In the genomic region with DNA sequence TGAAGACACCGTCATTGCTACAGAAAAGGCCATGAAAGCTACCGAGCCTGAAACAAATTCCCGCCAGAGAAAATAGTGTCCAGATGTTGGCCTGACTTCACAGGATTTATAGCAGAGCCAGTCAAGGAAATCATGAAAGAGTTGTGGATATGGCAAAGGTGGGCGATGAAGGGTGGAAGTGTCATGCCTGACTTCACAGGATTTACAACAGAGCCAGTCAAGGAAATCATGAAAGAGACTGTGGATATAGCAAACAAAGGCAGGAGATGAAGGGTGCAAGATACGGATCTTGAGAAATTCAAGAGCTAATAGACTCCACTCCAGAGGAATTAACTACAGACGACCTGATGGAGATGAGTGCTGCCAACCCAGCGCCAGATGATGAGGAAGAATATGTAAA, we compare ENCODE assay signal across 24 cellular contexts. TPM values are rescaled to one million over a fixed set of nuclear protein-coding genes. Genes with fewer than 3 reads are reported as not detected.
DNase-seq lines count a peak whose midpoint lies in the region; ATAC-seq, FAIRE-seq and TF ChIP-seq lines count a peak whose summit lies in the region.
"Had no signal": no experiment of that assay in that cellular context is flagged by ENCODE, and none has a peak within 500 bp of the region (broad histone marks: within the 10 kb centered on the region; RNA-seq: fewer than 3 reads in every experiment).

No MANE protein-coding gene starts in this region.

- H3K4me3 ChIP-seq in HepG2 (replicated peaks in 1 of 3; ENCODE audit: insufficient read depth in 1 of 3, low read depth in 2 of 3, low read length in 3 of 3) (no peak overlapping the region), right lobe of liver (no peak overlapping the region)
- H3K4me3 ChIP-seq: BLaER1 treated with 17β-estradiol and CSF1 and Interleukin-3, amounts not matched to agents 10 nM and 100 nM; SJCRH30 had no signal

- no peak overlapping the region for H2AFZ ChIP-seq in HepG2 (ENCODE audit: low read length)

- H3K9ac ChIP-seq in HepG2 (ENCODE audit: insufficient read depth, low read depth, low read length), result no peak overlapping the region
- H3K9ac ChIP-seq: BLaER1 treated with 17β-estradiol and CSF1 and Interleukin-3, amounts not matched to agents 10 nM and 100 nM had no signal

- no peak for TF ChIP-seq RAD21 in HepG2 (CRISPR knock-in tag; IDR thresholded peaks at IDR 0.05)

- H3K36me3 Mint-ChIP-seq in chondrocyte (ENCODE audit: low read depth), result peaks cover 28% of the 10 kb centered on the region

- H3K27ac ChIP-seq in HepG2 (ENCODE audit: extremely low read length, insufficient read depth, low read length), result no peak overlapping the region
- H3K27ac ChIP-seq in right lobe of liver, result no peak overlapping the region
- no peak overlapping the region for H3K27ac ChIP-seq in caudate nucleus (ENCODE audit: low read depth, low read length)
- H3K27ac ChIP-seq: BLaER1 treated with 17β-estradiol and CSF1 and Interleukin-3, amounts not matched to agents 10 nM and 100 nM; HL-60; SJCRH30 had no signal

- WGBS in HepG2 (ENCODE audit: low lambda C conversion rate), result 93% methylated on average over 7 of the region's 7 CpGs
- WGBS in right lobe of liver (ENCODE audit: insufficient coverage, low coverage, low lambda C conversion rate, missing lambda C conversion rate), result 92% methylated on average over 7 of the region's 7 CpGs

- no peak for FAIRE-seq in HepG2 (lab: Jason Lieb, UNC)
- FAIRE-seq: H1 had no signal

- no peaks in the 10 kb centered on the region for H3K27me3 Mint-ChIP-seq in chondrocyte (ENCODE audit: low read depth)
- H3K27me3 Mint-ChIP-seq: CD4-positive, alpha-beta T cell had no signal

- in situ Hi-C loops in HepG2 (cut with HindIII; ENCODE audit: extremely low pct_ligation_motif_present, low pct_unique_long_range_greater_than_20kb), result no loop called here

- intact Hi-C loops in HepG2 (cut with micrococcal nuclease; ENCODE audit: unreplicated experiment), result no loop called here
- intact Hi-C loops in right lobe of liver (cut with DNase I), result no loop called here

- peaks cover 22 to 61% of the 10 kb centered on the region in 2 experiments for H3K36me3 ChIP-seq in HepG2 (replicated peaks in 1 of 2; ENCODE audit: control insufficient read depth in 1 of 2, insufficient read depth in 2 of 2, low read length in 2 of 2)
- H3K36me3 ChIP-seq in right lobe of liver, result peaks cover 0 to 37% (median 21%) of the 10 kb centered on the region in 4 donors

- H3K27ac Mint-ChIP-seq in chondrocyte (ENCODE audit: unreplicated experiment), result no peak overlapping the region
- H3K27ac Mint-ChIP-seq: CD4-positive, alpha-beta T cell had no signal

- H3K9me3 ChIP-seq in HepG2 (ENCODE audit: low read length) (no peaks in the 10 kb centered on the region), right lobe of liver (no peaks in the 10 kb centered on the region)
- H3K9me3 ChIP-seq: BLaER1 treated with 17β-estradiol and CSF1 and Interleukin-3, amounts not matched to agents 10 nM and 100 nM; SJCRH30 had no signal

- ATAC-seq in HepG2 (no peak), right lobe of liver (no peak)
- no peak for ATAC-seq in activated CD4-positive, CD25-positive, alpha-beta regulatory T cell treated with anti-CD3 and anti-CD28 coated beads, Interleukin-2, amount 50 U/mL, for 24 hours
- ATAC-seq: PC-3, Right ventricle myocardium inferior had no signal

- no peak for TF ChIP-seq POLR2A in HepG2 (IDR thresholded peaks at IDR 0.05; ENCODE audit: insufficient read depth in 1 of 2, low read depth in 2 of 2, low read length in 2 of 2)
- no peak for TF ChIP-seq POLR2A in right lobe of liver (IDR thresholded peaks at IDR 0.05)

- TF ChIP-seq CTCF in HepG2 (CRISPR knock-in tag; IDR thresholded peaks at IDR 0.05) (no peak), right lobe of liver (IDR thresholded peaks at IDR 0.05) (no peak), chondrocyte (IDR thresholded peaks at IDR 0.05) (no peak)

- no peaks in the 10 kb centered on the region for H4K20me1 ChIP-seq in HepG2 (ENCODE audit: insufficient read depth, low read length)

- TF ChIP-seq EP300 in HepG2 (IDR thresholded peaks at IDR 0.05; ENCODE audit: low read depth in 2 of 2, low read length in 2 of 2) (no peak), HepG2 (CRISPR knock-in tag; IDR thresholded peaks at IDR 0.05; ENCODE audit: borderline replicate concordance) (no peak)

- BruUV-seq in HepG2 (replicated peaks; lab: Mats Ljungman, UMichigan), result TSS peak; percentile 26

- POLR2A ChIA-PET in HepG2 (lab: Yijun Ruan, JAX), result no interaction called here

- DNase-seq in HepG2 (ENCODE audit: low spot score) (no peak), right lobe of liver (no peak), SK-N-DZ (ENCODE audit: low spot score) (peak; percentile 68), kidney tubule cell (ENCODE audit: low spot score) (peak; percentile 62), chondrocyte (ENCODE audit: low spot score) (no peak), caudate nucleus (lab: John Stamatoyannopoulos, UW) (no peak)
- DNase-seq: 8988T; CD4-positive, alpha-beta T cell; HCEC 1CT; NCI-H1092; NCI-H1417 treated with DMSO at 0.1 percent for 48 hours; NCI-H187; NCI-H2081 treated with DMSO at 0.1 percent for 48 hours; NCI-H2171; NCI-H226; NCI-H510A; NCI-H774; PC-3; SJCRH30 had no signal

- H3K27me3 ChIP-seq in HepG2 (ENCODE audit: control insufficient read depth in 1 of 2, insufficient read depth in 2 of 2, low read length in 2 of 2), result no peaks in the 10 kb centered on the region
- H3K27me3 ChIP-seq in right lobe of liver, result no peaks in the 10 kb centered on the region
- H3K27me3 ChIP-seq: BLaER1 treated with 17β-estradiol and CSF1 and Interleukin-3, amounts not matched to agents 10 nM and 100 nM; SJCRH30 had no signal

- no peak overlapping the region for H3K4me3 Mint-ChIP-seq in chondrocyte (ENCODE audit: unreplicated experiment)
- H3K4me3 Mint-ChIP-seq: CD4-positive, alpha-beta T cell had no signal

- H3K79me2 ChIP-seq in HepG2 (ENCODE audit: insufficient read depth, low read length), result no peaks in the 10 kb centered on the region

- CTCF ChIA-PET in HepG2 (lab: Yijun Ruan, JAX; ENCODE audit: low intra/inter-chr PET ratio, low total read pairs), result no interaction called here

- peaks cover 16% of the 10 kb centered on the region for H3K4me1 Mint-ChIP-seq in chondrocyte (ENCODE audit: low read depth)

- H3K4me1 ChIP-seq in HepG2 (ENCODE audit: insufficient read depth, low read length) (peaks cover 15% of the 10 kb centered on the region), right lobe of liver (peaks cover 0 to 8% (median 0%) of the 10 kb centered on the region in 4 donors)
- H3K4me1 ChIP-seq: SJCRH30 had no signal

- no peak overlapping the region for H3K4me2 ChIP-seq in HepG2 (ENCODE audit: low read depth, low read length)
- H3K4me2 ChIP-seq: BLaER1 treated with 17β-estradiol and CSF1 and Interleukin-3, amounts not matched to agents 10 nM and 100 nM had no signal

- H3K9me3 Mint-ChIP-seq in chondrocyte (ENCODE audit: low read depth), result no peaks in the 10 kb centered on the region
- H3K9me3 Mint-ChIP-seq: CD4-positive, alpha-beta T cell had no signal

RNA-seq across cellular contexts. Expression of a gene that starts 17.1 kb away (rescaled TPM):
- total RNA-seq in HepG2 (2016; rRNA removed; fragmentation: Illumina TruSeq; extraction: Trizol) (6.5 and 8.6 TPM in 2 replicates), right lobe of liver (10 to 100 TPM in 3 of 6 experiments, 1 to 10 TPM in 3; 8.8 to 10.6 (median 9.6) TPM), chondrocyte (12.4 to 18.0 TPM (median 15.6 TPM) in 3 replicates)
- total RNA-seq in HepG2 (2016; cell fraction: cytosol; rRNA removed; fragmentation: Illumina TruSeq; extraction: Trizol; ENCODE audit: low read depth), result 1.1 TPM in 2 replicates
- total RNA-seq in HepG2 (2016; cell fraction: insoluble cytoplasmic fraction; rRNA removed; fragmentation: Illumina TruSeq; extraction: Trizol), result 5.5 and 9.7 TPM in 2 replicates
- 2.7 and 2.8 TPM in 2 replicates for total RNA-seq in HepG2 (2016; cell fraction: membrane; rRNA removed; fragmentation: Illumina TruSeq; extraction: Trizol)
- 16.9 and 20.1 TPM in 2 replicates for total RNA-seq in HepG2 (2016; cell fraction: nucleus; rRNA removed; fragmentation: Illumina TruSeq; extraction: Trizol)
- 5.8 and 6.9 TPM in 2 replicates for polyA plus RNA-seq in HepG2 (2011; rRNA removed)
- polyA plus RNA-seq in HepG2 (2011; cell fraction: cytosol; rRNA removed), result 3.1 and 4.4 TPM in 2 replicates
- 24.7 and 30.2 TPM in 2 replicates for polyA plus RNA-seq in HepG2 (2011; cell fraction: nucleus; rRNA removed)
- 5.0 and 5.9 TPM in 2 replicates for polyA plus RNA-seq in HepG2 (2012)
- polyA plus RNA-seq in HepG2 (2016; cell fraction: cytosol; fragmentation: Illumina TruSeq; extraction: Trizol; ENCODE audit: low read depth), result 0.79 and 1.0 TPM in 2 replicates
- polyA plus RNA-seq in HepG2 (2016; cell fraction: insoluble cytoplasmic fraction; fragmentation: Illumina TruSeq; extraction: Trizol; ENCODE audit: low read depth), result 4.4 and 6.5 TPM in 2 replicates
- polyA plus RNA-seq in HepG2 (2016; cell fraction: membrane; fragmentation: Illumina TruSeq; extraction: Trizol; ENCODE audit: low read depth), result 1.4 TPM in 2 replicates
- 15.4 and 17.7 TPM in 2 replicates for polyA plus RNA-seq in HepG2 (2016; cell fraction: nucleus; fragmentation: Illumina TruSeq; extraction: Trizol; ENCODE audit: insufficient read depth, low read depth)
- polyA minus RNA-seq in HepG2 (2011; rRNA and poly(A)+ RNA removed; ENCODE audit: low replicate concordance), result 15.4 and 22.2 TPM in 2 replicates
- polyA minus RNA-seq in HepG2 (2011; cell fraction: cytosol; rRNA and poly(A)+ RNA removed), result 4.7 and 5.7 TPM in 2 replicates
- polyA minus RNA-seq in HepG2 (2011; cell fraction: nucleus; rRNA and poly(A)+ RNA removed), result 38.8 and 41.1 TPM in 2 replicates
- polyA plus RNA-seq in SK-N-DZ (2014; cell fraction: cytosol; rRNA removed), result 12.6 and 14.7 TPM in 2 replicates
- 26.7 and 31.3 TPM in 2 replicates for polyA plus RNA-seq in SK-N-DZ (2014; cell fraction: nucleus; rRNA removed)

RNA-seq across cellular contexts. Expression of a gene that starts 17.1 kb away (rescaled TPM):
- total RNA-seq in HepG2 (2016; rRNA removed; fragmentation: Illumina TruSeq; extraction: Trizol) (17.0 and 17.8 TPM in 2 replicates), right lobe of liver (10 to 100 TPM; 18.5 to 36.9 (median 21.9) TPM), chondrocyte (34.8 to 51.6 TPM (median 44.0 TPM) in 3 replicates)
- total RNA-seq in HepG2 (2016; cell fraction: cytosol; rRNA removed; fragmentation: Illumina TruSeq; extraction: Trizol; ENCODE audit: low read depth), result 1.8 and 2.6 TPM in 2 replicates
- total RNA-seq in HepG2 (2016; cell fraction: insoluble cytoplasmic fraction; rRNA removed; fragmentation: Illumina TruSeq; extraction: Trizol), result 17.4 and 17.6 TPM in 2 replicates
- 3.3 and 3.5 TPM in 2 replicates for total RNA-seq in HepG2 (2016; cell fraction: membrane; rRNA removed; fragmentation: Illumina TruSeq; extraction: Trizol)
- total RNA-seq in HepG2 (2016; cell fraction: nucleus; rRNA removed; fragmentation: Illumina TruSeq; extraction: Trizol), result 11.7 and 13.5 TPM in 2 replicates
- 4.2 and 5.8 TPM in 2 replicates for polyA plus RNA-seq in HepG2 (2011; rRNA removed)
- polyA plus RNA-seq in HepG2 (2011; cell fraction: cytosol; rRNA removed), result 4.2 and 5.6 TPM in 2 replicates
- 14.4 TPM in 2 replicates for polyA plus RNA-seq in HepG2 (2011; cell fraction: nucleus; rRNA removed)
- polyA plus RNA-seq in HepG2 (2012), result 9.4 and 11.1 TPM in 2 replicates
- polyA plus RNA-seq in HepG2 (2016; cell fraction: cytosol; fragmentation: Illumina TruSeq; extraction: Trizol; ENCODE audit: low read depth), result 0.98 and 1.3 TPM in 2 replicates
- 12.5 and 15.9 TPM in 2 replicates for polyA plus RNA-seq in HepG2 (2016; cell fraction: insoluble cytoplasmic fraction; fragmentation: Illumina TruSeq; extraction: Trizol; ENCODE audit: low read depth)
- 1.2 and 1.9 TPM in 2 replicates for polyA plus RNA-seq in HepG2 (2016; cell fraction: membrane; fragmentation: Illumina TruSeq; extraction: Trizol; ENCODE audit: low read depth)
- 12.6 and 13.3 TPM in 2 replicates for polyA plus RNA-seq in HepG2 (2016; cell fraction: nucleus; fragmentation: Illumina TruSeq; extraction: Trizol; ENCODE audit: insufficient read depth, low read depth)
- polyA minus RNA-seq in HepG2 (2011; rRNA and poly(A)+ RNA removed; ENCODE audit: low replicate concordance), result 3.1 and 10.1 TPM in 2 replicates
- 4.0 and 5.3 TPM in 2 replicates for polyA minus RNA-seq in HepG2 (2011; cell fraction: cytosol; rRNA and poly(A)+ RNA removed)
- polyA minus RNA-seq in HepG2 (2011; cell fraction: nucleus; rRNA and poly(A)+ RNA removed), result 8.6 and 9.6 TPM in 2 replicates
- polyA plus RNA-seq in SK-N-DZ (2014; cell fraction: cytosol; rRNA removed), result 10.2 and 10.7 TPM in 2 replicates
- 8.0 and 12.6 TPM in 2 replicates for polyA plus RNA-seq in SK-N-DZ (2014; cell fraction: nucleus; rRNA removed)

Comparison
In these comparisons a context has a peak if more than half of its experiments do, and no peak if none do; other contexts are left out.
1. DNase-seq: peak in SK-N-DZ (single experiment) and kidney tubule cell (single experiment); none in HepG2 (single experiment), right lobe of liver (0 of 3), chondrocyte (single experiment) and caudate nucleus (0 of 61).